1 cellular context compared by ENCODE assay signal in the genomic region with DNA sequence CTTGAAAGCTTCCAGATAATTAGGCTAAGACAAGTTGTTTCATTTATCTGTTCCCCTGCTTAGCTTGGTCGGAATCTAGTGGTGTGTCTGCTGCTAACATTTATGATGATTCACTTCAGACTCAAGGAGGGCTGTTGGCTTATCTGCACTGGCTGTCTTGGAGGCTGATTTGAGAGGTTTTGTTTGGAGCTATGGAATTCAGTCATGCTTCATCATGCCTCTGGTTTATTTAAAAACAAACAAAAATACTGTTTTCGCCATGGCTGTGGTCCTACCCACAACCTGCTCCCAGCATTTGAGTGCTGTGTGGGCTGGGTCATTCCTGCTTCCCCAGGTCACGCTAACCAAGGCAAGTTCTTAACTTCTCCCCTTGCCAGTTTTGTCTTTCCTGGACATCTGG.
TF ChIP-seq lines count a peak whose summit lies in the region.

No MANE protein-coding gene starts in this region.

TF ChIP-seq in WTC11, 78 proteins besides CTCF, POLR2A, EP300 and RAD21 (continued from another document):
- TF ChIP-seq KAT7 (CRISPR knock-in tag; IDR thresholded peaks at IDR 0.05; ENCODE audit: borderline replicate concordance) (no peak), ZBTB21 (CRISPR knock-in tag; IDR thresholded peaks at IDR 0.05; ENCODE audit: borderline replicate concordance) (no peak), FOXP1 (CRISPR knock-in tag; IDR thresholded peaks at IDR 0.05; ENCODE audit: borderline replicate concordance) (no peak)
- TF ChIP-seq, protein P1, sequence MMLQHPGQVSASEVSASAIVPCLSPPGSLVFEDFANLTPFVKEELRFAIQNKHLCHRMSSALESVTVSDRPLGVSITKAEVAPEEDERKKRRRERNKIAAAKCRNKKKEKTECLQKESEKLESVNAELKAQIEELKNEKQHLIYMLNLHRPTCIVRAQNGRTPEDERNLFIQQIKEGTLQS (CRISPR knock-in tag; conservative IDR thresholded peaks at IDR 0.05) = no peak
TF ChIP-seq in WTC11: peak in this region for 0.
